ENCODE assay signal across 8 cellular contexts in the genomic region with DNA sequence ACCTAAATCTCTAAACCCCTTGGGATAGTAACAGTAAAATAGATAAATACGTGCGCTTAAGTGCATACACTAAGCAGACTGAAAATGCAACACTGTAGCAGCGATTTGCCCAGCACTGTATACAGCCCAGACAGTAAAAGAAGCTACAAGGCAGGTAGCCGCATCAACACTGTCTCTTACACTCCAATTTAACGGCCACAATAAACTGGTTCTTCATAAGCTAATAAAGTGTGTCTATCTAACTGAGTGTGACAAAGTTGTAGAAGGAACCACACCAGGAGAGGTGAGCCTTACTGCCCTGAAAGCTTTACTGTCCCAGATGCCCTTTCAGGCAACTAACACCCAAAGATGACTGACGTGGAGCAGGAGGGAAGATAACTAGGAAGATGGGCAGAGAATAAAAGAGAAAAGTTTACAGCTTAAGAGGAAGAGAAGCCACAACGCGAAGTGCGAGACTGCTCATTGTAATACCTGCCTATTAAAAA. TPM values are rescaled to one million over a fixed set of nuclear protein-coding genes. Genes with fewer than 3 reads are reported as not detected.
DNase-seq lines count a peak whose midpoint lies in the region; ATAC-seq and TF ChIP-seq lines count a peak whose summit lies in the region.

No MANE protein-coding gene starts in this region.

- WGBS in suprapubic skin: 18% methylated on average over 9 of the region's 9 CpGs

- H3K27ac ChIP-seq in suprapubic skin: peak overlapping the region; percentile 95

- intact Hi-C loops in activated CD4-positive, alpha-beta T cell treated with anti-CD3 and anti-CD28 coated beads for 36 hours (cut with DNase I, micrococcal nuclease): loop anchor here in 1 of 2 experiments (5.0 kb wide), 1 partner anchor 47 kb away; no protein-coding TSS in a partner anchor

- DNase-seq in activated CD4-positive, alpha-beta T cell treated with anti-CD3 and anti-CD28 coated beads for 36 hours: no peak
- DNase-seq in activated CD4-positive, alpha-beta T cell treated with anti-CD3 and anti-CD28 coated beads for 4 hours: no peak
- DNase-seq in WTC11 (ENCODE audit: low spot score) (no peak), suprapubic skin (ENCODE audit: low spot score in 2 of 2) (no peak), GM10248 (ENCODE audit: extremely low spot score) (no peak)

- peak overlapping the region; percentile 94 for H3K27ac Mint-ChIP-seq in activated CD4-positive, alpha-beta T cell treated with anti-CD3 and anti-CD28 coated beads for 36 hours
- peak overlapping the region; percentile 96 for H3K27ac Mint-ChIP-seq in WTC11

- H3K4me3 Mint-ChIP-seq in activated CD4-positive, alpha-beta T cell treated with anti-CD3 and anti-CD28 coated beads for 36 hours: peak overlapping the region; percentile 89
- H3K4me3 Mint-ChIP-seq in WTC11: peak overlapping the region; percentile 97

- no peaks in the 10 kb centered on the region for H3K27me3 ChIP-seq in suprapubic skin

- no peaks in the 10 kb centered on the region for H3K36me3 ChIP-seq in suprapubic skin

- H3K4me3 ChIP-seq in iPS-18c (ENCODE audit: insufficient read depth, low read depth, low read length): peak overlapping the region; percentile 75
- H3K4me3 ChIP-seq in suprapubic skin: peak overlapping the region; percentile 84

- H3K4me1 Mint-ChIP-seq in activated CD4-positive, alpha-beta T cell treated with anti-CD3 and anti-CD28 coated beads for 36 hours: peaks cover 35% of the 10 kb centered on the region
- H3K4me1 Mint-ChIP-seq in WTC11: peaks cover 9% of the 10 kb centered on the region

- peaks cover 6% of the 10 kb centered on the region for H3K36me3 Mint-ChIP-seq in activated CD4-positive, alpha-beta T cell treated with anti-CD3 and anti-CD28 coated beads for 36 hours (ENCODE audit: low read depth)
- no peaks in the 10 kb centered on the region; the same call in 1 of the 2 replicates for H3K36me3 Mint-ChIP-seq in WTC11

- no peaks in the 10 kb centered on the region for H3K9me3 Mint-ChIP-seq in activated CD4-positive, alpha-beta T cell treated with anti-CD3 and anti-CD28 coated beads for 36 hours (ENCODE audit: low read depth)
- H3K9me3 Mint-ChIP-seq in WTC11: no peaks in the 10 kb centered on the region

- CTCF ChIA-PET in activated CD4-positive, alpha-beta T cell treated with anti-CD3 and anti-CD28 coated beads for 36 hours (lab: Charles Lee): interaction anchor here (0.7 to 4.8 kb wide), 10 partner anchors 9 to 256 kb away, joined by 3 to 37 read pairs (median 4); a partner anchor contains a TSS
- CTCF ChIA-PET in WTC11 (lab: Charles Lee) (interaction anchor here (0.9 to 2.7 kb wide), 5 partner anchors 10 to 406 kb away, joined by 3 to 13 read pairs (median 5); no protein-coding TSS in a partner anchor), GM10248 (lab: Yijun Ruan, JAX) (interaction anchor here (1.0 to 4.1 kb wide), 6 partner anchors 9 to 76 kb away, joined by 3 to 16 read pairs (median 6); a partner anchor contains a TSS)

- no peaks in the 10 kb centered on the region for H3K27me3 Mint-ChIP-seq in activated CD4-positive, alpha-beta T cell treated with anti-CD3 and anti-CD28 coated beads for 36 hours
- H3K27me3 Mint-ChIP-seq in WTC11 (ENCODE audit: low read depth): no peaks in the 10 kb centered on the region

- ATAC-seq in activated CD4-positive, alpha-beta T cell treated with anti-CD3 and anti-CD28 coated beads for 36 hours: peak; percentile 1
- ATAC-seq in WTC11 (no peak), HG03108 (IDR thresholded peaks at IDR 0.05; ENCODE audit: unreplicated experiment) (no peak), GM18873 (IDR thresholded peaks at IDR 0.05; ENCODE audit: low FRiP score, unreplicated experiment) (no peak)

- H3K4me1 ChIP-seq in suprapubic skin: peaks cover 55% of the 10 kb centered on the region

- H3K9me3 ChIP-seq in iPS-18c (ENCODE audit: control insufficient read depth, insufficient read depth, low read length) (peaks cover 5% of the 10 kb centered on the region), suprapubic skin (no peaks in the 10 kb centered on the region)

- TF ChIP-seq POLR2A in suprapubic skin (IDR thresholded peaks at IDR 0.05): no peak

- TF ChIP-seq EP300 in suprapubic skin (IDR thresholded peaks at IDR 0.05): no peak

- TF ChIP-seq CTCF in WTC11 (IDR thresholded peaks at IDR 0.05) (no peak), suprapubic skin (IDR thresholded peaks at IDR 0.05) (no peak), GM10248 (IDR thresholded peaks at IDR 0.05; ENCODE audit: control extremely low read depth, extremely low read depth, low read depth, missing control alignments) (no peak)

- POLR2A ChIA-PET in activated CD4-positive, alpha-beta T cell treated with anti-CD3 and anti-CD28 coated beads for 36 hours (lab: Charles Lee): interaction anchor here (0.6 to 1.3 kb wide), 4 partner anchors 16 to 76 kb away, joined by 3 to 4 read pairs (median 4); a partner anchor contains a TSS
- POLR2A ChIA-PET in WTC11 (lab: Charles Lee): interaction anchor here (1.3 kb wide), 1 partner anchor 16 kb away, joined by 3 read pairs; no protein-coding TSS in a partner anchor
- POLR2A ChIA-PET in GM10248 (lab: Yijun Ruan, JAX): interaction anchor here (1.5 kb wide), 1 partner anchor 17 kb away, joined by 3 read pairs; a partner anchor contains a TSS

TF ChIP-seq in WTC11, 78 proteins besides CTCF, POLR2A, EP300 and RAD21 (continues in another document):
- TF ChIP-seq ZNF317 (CRISPR knock-in tag; IDR thresholded peaks at IDR 0.05; ENCODE audit: borderline replicate concordance, low read depth) (no peak), ZNF416 (CRISPR knock-in tag; IDR thresholded peaks at IDR 0.05) (no peak), FOXJ3 (CRISPR knock-in tag; IDR thresholded peaks at IDR 0.05; ENCODE audit: borderline replicate concordance) (no peak), TEAD4 (CRISPR knock-in tag; IDR thresholded peaks at IDR 0.05) (no peak), SMAD4 (CRISPR knock-in tag; IDR thresholded peaks at IDR 0.05) (no peak), ZNF138 (CRISPR knock-in tag; conservative IDR thresholded peaks at IDR 0.05) (no peak), JUN (CRISPR knock-in tag; IDR thresholded peaks at IDR 0.05) (no peak), GTF2I (CRISPR knock-in tag; conservative IDR thresholded peaks at IDR 0.05) (no peak), RORB (CRISPR knock-in tag; IDR thresholded peaks at IDR 0.05) (no peak), OVOL2 (CRISPR knock-in tag; IDR thresholded peaks at IDR 0.05; ENCODE audit: borderline replicate concordance) (no peak), CREM (CRISPR knock-in tag; IDR thresholded peaks at IDR 0.05) (no peak), CREB1 (CRISPR knock-in tag; IDR thresholded peaks at IDR 0.05) (no peak)
- TF ChIP-seq, protein P1, sequence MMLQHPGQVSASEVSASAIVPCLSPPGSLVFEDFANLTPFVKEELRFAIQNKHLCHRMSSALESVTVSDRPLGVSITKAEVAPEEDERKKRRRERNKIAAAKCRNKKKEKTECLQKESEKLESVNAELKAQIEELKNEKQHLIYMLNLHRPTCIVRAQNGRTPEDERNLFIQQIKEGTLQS (CRISPR knock-in tag; conservative IDR thresholded peaks at IDR 0.05): no peak
- TF ChIP-seq, protein P2, sequence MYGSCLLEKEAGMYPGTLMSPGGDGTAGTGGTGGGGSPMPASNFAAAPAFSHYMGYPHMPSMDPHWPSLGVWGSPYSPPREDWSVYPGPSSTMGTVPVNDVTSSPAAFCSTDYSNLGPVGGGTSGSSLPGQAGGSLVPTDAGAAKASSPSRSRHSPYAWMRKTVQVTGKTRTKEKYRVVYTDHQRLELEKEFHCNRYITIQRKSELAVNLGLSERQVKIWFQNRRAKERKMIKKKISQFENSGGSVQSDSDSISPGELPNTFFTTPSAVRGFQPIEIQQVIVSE (CRISPR knock-in tag; IDR thresholded peaks at IDR 0.05; ENCODE audit: borderline replicate concordance): no peak
- TF ChIP-seq, protein P3, sequence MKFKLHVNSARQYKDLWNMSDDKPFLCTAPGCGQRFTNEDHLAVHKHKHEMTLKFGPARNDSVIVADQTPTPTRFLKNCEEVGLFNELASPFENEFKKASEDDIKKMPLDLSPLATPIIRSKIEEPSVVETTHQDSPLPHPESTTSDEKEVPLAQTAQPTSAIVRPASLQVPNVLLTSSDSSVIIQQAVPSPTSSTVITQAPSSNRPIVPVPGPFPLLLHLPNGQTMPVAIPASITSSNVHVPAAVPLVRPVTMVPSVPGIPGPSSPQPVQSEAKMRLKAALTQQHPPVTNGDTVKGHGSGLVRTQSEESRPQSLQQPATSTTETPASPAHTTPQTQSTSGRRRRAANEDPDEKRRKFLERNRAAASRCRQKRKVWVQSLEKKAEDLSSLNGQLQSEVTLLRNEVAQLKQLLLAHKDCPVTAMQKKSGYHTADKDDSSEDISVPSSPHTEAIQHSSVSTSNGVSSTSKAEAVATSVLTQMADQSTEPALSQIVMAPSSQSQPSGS (CRISPR knock-in tag; IDR thresholded peaks at IDR 0.05; ENCODE audit: borderline replicate concordance, low read depth): no peak

RNA-seq across cellular contexts. Expression of a gene that starts 0.8 kb away (rescaled TPM):
- total RNA-seq in activated CD4-positive, alpha-beta T cell treated with anti-CD3 and anti-CD28 coated beads for 36 hours: 10 to 100 TPM; 25.1 to 27.8 TPM
- total RNA-seq in WTC11 (2021) (35.7 to 38.7 TPM (median 38.1 TPM) in 3 replicates), suprapubic skin (10 to 100 TPM; 45.9 to 65.5 (median 54.3) TPM)

RNA-seq across cellular contexts. Expression of a gene that starts 17.1 kb away (rescaled TPM):
- 10 to 100 TPM in 1 of 2 experiments, 1 to 10 TPM in 1; 9.6 to 10.4 TPM for total RNA-seq in activated CD4-positive, alpha-beta T cell treated with anti-CD3 and anti-CD28 coated beads for 36 hours
- 6.4 to 7.8 TPM (median 7.3 TPM) in 3 replicates for total RNA-seq in WTC11 (2021)
- total RNA-seq in suprapubic skin: 10 to 100 TPM; 23.7 to 32.3 (median 26.6) TPM
